Comparison of ENCODE assay signal across 2 cellular contexts in the genomic region with DNA sequence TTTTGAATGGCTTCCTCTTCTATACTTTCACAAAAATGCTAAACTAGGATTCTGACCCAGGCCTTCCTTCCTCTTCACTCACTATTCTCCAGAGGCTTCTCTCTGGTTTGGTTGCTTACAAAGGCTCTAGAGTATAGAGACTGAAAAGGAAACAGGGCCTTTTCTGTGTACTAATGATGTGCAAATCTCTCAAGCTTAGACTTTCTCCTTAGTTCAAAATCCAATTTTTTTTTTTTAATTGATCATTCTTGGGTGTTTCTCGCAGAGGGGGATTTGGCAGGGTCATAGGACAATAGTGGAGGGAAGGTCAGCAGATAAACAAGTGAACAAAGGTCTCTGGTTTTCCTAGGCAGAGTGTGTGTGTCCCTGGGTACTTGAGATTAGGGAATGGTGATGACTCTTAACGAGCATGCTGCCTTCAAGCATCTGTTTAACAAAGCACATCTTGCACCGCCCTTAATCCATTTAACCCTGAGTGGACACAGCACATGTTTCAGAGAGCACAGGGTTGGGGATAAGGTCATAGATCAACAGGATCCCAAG. TPM values are rescaled to one million over a fixed set of nuclear protein-coding genes. Genes with fewer than 3 reads are reported as not detected.
"Had no signal": no experiment of that assay in that cellular context is flagged by ENCODE, and none has a peak within 500 bp of the region (broad histone marks: within the 10 kb centered on the region; RNA-seq: fewer than 3 reads in every experiment).

No MANE protein-coding gene starts in this region.

RNA-seq across cellular contexts. Expression of gene CLEC18C, which starts 50.5 kb away (rescaled TPM):
- total RNA-seq: pulmonary artery endothelial cell, sigmoid colon had no signal
